In the genomic region with DNA sequence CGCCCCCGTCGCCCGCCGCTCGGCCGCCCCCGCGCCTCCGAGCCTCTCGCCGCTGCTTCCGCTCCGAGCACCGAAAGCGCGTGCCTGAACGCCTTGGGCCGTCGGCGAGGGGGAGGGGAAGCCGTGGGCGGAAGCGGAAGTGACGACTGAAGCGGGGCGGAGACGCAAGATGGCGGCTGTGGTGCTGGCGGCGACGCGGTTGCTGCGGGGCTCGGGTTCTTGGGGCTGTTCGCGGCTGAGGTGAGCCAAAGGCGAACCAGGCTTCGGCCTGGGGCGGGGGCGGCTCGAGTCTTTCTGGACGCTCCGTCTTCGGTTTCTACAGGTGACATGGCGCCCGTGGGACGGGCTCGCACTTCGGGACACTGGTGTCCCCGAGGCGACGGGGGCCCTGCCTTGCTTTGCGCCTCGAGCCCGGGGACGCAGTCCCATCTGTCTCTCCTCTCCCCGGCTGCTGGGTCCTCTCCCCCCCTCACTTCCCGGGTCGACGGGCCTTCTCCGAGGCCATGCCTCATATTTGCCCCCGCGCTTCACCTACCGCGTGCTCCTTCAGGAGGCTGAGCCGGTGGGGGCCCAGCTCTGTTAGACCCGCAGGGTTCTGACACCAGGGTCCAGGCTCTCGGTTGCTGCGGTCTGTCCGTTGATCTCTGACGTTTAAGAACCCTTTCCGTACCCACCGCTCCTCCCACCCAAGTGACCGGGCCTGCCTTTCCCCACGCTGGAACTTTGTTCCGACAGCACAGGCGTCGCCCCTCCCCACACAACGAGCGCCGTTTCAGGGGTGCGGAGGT, we compare ENCODE assay signal across 1 cellular context.
TF ChIP-seq lines count a peak whose summit lies in the region.

A gene with protein sequence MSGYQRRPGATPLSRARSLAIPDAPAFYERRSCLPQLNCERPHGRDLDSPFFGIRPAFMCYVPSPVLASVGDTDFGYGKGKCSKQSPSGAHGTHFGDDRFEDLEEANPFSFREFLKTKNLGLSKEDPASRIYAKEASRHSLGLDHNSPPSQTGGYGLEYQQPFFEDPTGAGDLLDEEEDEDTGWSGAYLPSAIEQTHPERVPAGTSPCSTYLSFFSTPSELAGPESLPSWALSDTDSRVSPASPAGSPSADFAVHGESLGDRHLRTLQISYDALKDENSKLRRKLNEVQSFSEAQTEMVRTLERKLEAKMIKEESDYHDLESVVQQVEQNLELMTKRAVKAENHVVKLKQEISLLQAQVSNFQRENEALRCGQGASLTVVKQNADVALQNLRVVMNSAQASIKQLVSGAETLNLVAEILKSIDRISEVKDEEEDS (minus strand): TSS at position 115 of the 788 bp plus-strand sequence. CDS start 217 bp downstream, outside the sequence.
A gene with protein sequence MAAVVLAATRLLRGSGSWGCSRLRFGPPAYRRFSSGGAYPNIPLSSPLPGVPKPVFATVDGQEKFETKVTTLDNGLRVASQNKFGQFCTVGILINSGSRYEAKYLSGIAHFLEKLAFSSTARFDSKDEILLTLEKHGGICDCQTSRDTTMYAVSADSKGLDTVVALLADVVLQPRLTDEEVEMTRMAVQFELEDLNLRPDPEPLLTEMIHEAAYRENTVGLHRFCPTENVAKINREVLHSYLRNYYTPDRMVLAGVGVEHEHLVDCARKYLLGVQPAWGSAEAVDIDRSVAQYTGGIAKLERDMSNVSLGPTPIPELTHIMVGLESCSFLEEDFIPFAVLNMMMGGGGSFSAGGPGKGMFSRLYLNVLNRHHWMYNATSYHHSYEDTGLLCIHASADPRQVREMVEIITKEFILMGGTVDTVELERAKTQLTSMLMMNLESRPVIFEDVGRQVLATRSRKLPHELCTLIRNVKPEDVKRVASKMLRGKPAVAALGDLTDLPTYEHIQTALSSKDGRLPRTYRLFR (plus strand): TSS at position 159 of the 788 bp plus-strand sequence. CDS start 11 bp downstream, at position 170.

TF ChIP-seq in HepG2, 621 proteins besides CTCF, POLR2A, EP300 and RAD21 (continued from another document and continues in another):
- no peak for TF ChIP-seq HMGA1 (CRISPR knock-in tag; conservative IDR thresholded peaks at IDR 0.05)
- no peak for TF ChIP-seq FOXA1 (IDR thresholded peaks at IDR 0.05)
- no peak for TF ChIP-seq FOXA1 (CRISPR knock-in tag; IDR thresholded peaks at IDR 0.05)
- no peak for TF ChIP-seq RFX1 (IDR thresholded peaks at IDR 0.05)
- TF ChIP-seq, protein P1, sequence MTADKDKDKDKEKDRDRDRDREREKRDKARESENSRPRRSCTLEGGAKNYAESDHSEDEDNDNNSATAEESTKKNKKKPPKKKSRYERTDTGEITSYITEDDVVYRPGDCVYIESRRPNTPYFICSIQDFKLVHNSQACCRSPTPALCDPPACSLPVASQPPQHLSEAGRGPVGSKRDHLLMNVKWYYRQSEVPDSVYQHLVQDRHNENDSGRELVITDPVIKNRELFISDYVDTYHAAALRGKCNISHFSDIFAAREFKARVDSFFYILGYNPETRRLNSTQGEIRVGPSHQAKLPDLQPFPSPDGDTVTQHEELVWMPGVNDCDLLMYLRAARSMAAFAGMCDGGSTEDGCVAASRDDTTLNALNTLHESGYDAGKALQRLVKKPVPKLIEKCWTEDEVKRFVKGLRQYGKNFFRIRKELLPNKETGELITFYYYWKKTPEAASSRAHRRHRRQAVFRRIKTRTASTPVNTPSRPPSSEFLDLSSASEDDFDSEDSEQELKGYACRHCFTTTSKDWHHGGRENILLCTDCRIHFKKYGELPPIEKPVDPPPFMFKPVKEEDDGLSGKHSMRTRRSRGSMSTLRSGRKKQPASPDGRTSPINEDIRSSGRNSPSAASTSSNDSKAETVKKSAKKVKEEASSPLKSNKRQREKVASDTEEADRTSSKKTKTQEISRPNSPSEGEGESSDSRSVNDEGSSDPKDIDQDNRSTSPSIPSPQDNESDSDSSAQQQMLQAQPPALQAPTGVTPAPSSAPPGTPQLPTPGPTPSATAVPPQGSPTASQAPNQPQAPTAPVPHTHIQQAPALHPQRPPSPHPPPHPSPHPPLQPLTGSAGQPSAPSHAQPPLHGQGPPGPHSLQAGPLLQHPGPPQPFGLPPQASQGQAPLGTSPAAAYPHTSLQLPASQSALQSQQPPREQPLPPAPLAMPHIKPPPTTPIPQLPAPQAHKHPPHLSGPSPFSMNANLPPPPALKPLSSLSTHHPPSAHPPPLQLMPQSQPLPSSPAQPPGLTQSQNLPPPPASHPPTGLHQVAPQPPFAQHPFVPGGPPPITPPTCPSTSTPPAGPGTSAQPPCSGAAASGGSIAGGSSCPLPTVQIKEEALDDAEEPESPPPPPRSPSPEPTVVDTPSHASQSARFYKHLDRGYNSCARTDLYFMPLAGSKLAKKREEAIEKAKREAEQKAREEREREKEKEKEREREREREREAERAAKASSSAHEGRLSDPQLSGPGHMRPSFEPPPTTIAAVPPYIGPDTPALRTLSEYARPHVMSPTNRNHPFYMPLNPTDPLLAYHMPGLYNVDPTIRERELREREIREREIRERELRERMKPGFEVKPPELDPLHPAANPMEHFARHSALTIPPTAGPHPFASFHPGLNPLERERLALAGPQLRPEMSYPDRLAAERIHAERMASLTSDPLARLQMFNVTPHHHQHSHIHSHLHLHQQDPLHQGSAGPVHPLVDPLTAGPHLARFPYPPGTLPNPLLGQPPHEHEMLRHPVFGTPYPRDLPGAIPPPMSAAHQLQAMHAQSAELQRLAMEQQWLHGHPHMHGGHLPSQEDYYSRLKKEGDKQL (CRISPR knock-in tag; IDR thresholded peaks at IDR 0.05; ENCODE audit: low read depth), result 0 out of 2 replicates have a peak, but pooled peaks have one; percentile 31
- 0 out of 2 replicates have a peak, but pooled peaks have one; percentile 29 for TF ChIP-seq SIX4 (CRISPR knock-in tag; IDR thresholded peaks at IDR 0.05)
- TF ChIP-seq ZNF282 (IDR thresholded peaks at IDR 0.05; ENCODE audit: partially characterized antibody), result no peak
- TF ChIP-seq PRPF4 (IDR thresholded peaks at IDR 0.05; ENCODE audit: low read depth, low read length, poor library complexity, severe bottlenecking), result no peak
- TF ChIP-seq ZNF180 (CRISPR knock-in tag; IDR thresholded peaks at IDR 0.05; ENCODE audit: borderline replicate concordance, low read depth), result no peak
- no peak for TF ChIP-seq SKI (IDR thresholded peaks at IDR 0.05; ENCODE audit: partially characterized antibody)
- no peak; the same call in 1 of the 2 replicates for TF ChIP-seq REPIN1 (CRISPR knock-in tag; IDR thresholded peaks at IDR 0.05; ENCODE audit: borderline replicate concordance, low read depth)
- no peak; the same call in 1 of the 2 replicates for TF ChIP-seq E2F2 (CRISPR knock-in tag; IDR thresholded peaks at IDR 0.05; ENCODE audit: borderline replicate concordance)
- TF ChIP-seq ZBTB21 (CRISPR knock-in tag; IDR thresholded peaks at IDR 0.05), result peak; percentile 30; the same call in 1 of the 2 replicates
- TF ChIP-seq GPN1 (CRISPR knock-in tag; IDR thresholded peaks at IDR 0.05; ENCODE audit: borderline replicate concordance), result no peak; the same call in 1 of the 2 replicates
- no peak for TF ChIP-seq GPBP1L1 (CRISPR knock-in tag; IDR thresholded peaks at IDR 0.05)
- TF ChIP-seq PHF20 (CRISPR knock-in tag; IDR thresholded peaks at IDR 0.05), result peak; percentile 89
- TF ChIP-seq ZNF83 (CRISPR knock-in tag; IDR thresholded peaks at IDR 0.05; ENCODE audit: borderline replicate concordance), result no peak
- TF ChIP-seq CBX1 (IDR thresholded peaks at IDR 0.05; ENCODE audit: low read depth), result peak; percentile 68
- no peak for TF ChIP-seq ZFAT (CRISPR knock-in tag; conservative IDR thresholded peaks at IDR 0.05)
- no peak for TF ChIP-seq ZNF550 (CRISPR knock-in tag; IDR thresholded peaks at IDR 0.05; ENCODE audit: borderline replicate concordance)
- peak; percentile 71; the same call in 1 of the 2 replicates for TF ChIP-seq ZBTB26 (CRISPR knock-in tag; IDR thresholded peaks at IDR 0.05; ENCODE audit: borderline replicate concordance)
- TF ChIP-seq KDM6A (CRISPR knock-in tag; IDR thresholded peaks at IDR 0.05; ENCODE audit: low read depth), result no peak
- no peak for TF ChIP-seq MBNL3 (CRISPR knock-in tag; conservative IDR thresholded peaks at IDR 0.05)
- 0 out of 2 replicates have a peak, but pooled peaks have one; percentile 24 for TF ChIP-seq FOXO1 (CRISPR knock-in tag; IDR thresholded peaks at IDR 0.05)
- TF ChIP-seq RFX3 (CRISPR knock-in tag; IDR thresholded peaks at IDR 0.05), result no peak
- TF ChIP-seq HCFC1 (IDR thresholded peaks at IDR 0.05; ENCODE audit: low read depth, low read length), result peak; percentile 58; the same call in 1 of the 2 replicates
- TF ChIP-seq ZIK1 (CRISPR knock-in tag; IDR thresholded peaks at IDR 0.05; ENCODE audit: borderline replicate concordance, low read depth), result peak; percentile 90; the same call in 1 of the 2 replicates
- TF ChIP-seq ZNF350 (CRISPR knock-in tag; IDR thresholded peaks at IDR 0.05; ENCODE audit: borderline replicate concordance, low read depth), result no peak
- TF ChIP-seq ZBTB7B (CRISPR knock-in tag; IDR thresholded peaks at IDR 0.05), result peak; percentile 60; the same call in 1 of the 2 replicates
- 0 out of 2 replicates have a peak, but pooled peaks have one; percentile 57 for TF ChIP-seq ZNF556 (CRISPR knock-in tag; IDR thresholded peaks at IDR 0.05; ENCODE audit: borderline replicate concordance)
- TF ChIP-seq, protein P2, sequence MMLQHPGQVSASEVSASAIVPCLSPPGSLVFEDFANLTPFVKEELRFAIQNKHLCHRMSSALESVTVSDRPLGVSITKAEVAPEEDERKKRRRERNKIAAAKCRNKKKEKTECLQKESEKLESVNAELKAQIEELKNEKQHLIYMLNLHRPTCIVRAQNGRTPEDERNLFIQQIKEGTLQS (CRISPR knock-in tag; IDR thresholded peaks at IDR 0.05), result peak; percentile 36; the same call in 1 of the 2 replicates
- no peak for TF ChIP-seq NCOA1 (CRISPR knock-in tag; IDR thresholded peaks at IDR 0.05)
- TF ChIP-seq ZNF337 (CRISPR knock-in tag; IDR thresholded peaks at IDR 0.05; ENCODE audit: borderline replicate concordance, low read depth), result peak; percentile 30; the same call in 1 of the 2 replicates
- peak; percentile 18; the same call in 1 of the 2 replicates for TF ChIP-seq ZNF772 (CRISPR knock-in tag; IDR thresholded peaks at IDR 0.05)
- TF ChIP-seq TBL1XR1 (IDR thresholded peaks at IDR 0.05; ENCODE audit: borderline replicate concordance, low read length, partially characterized antibody), result no peak
- TF ChIP-seq MEIS2 (CRISPR knock-in tag; IDR thresholded peaks at IDR 0.05), result no peak
- TF ChIP-seq ZNF543 (CRISPR knock-in tag; IDR thresholded peaks at IDR 0.05), result no peak
- TF ChIP-seq ZBTB37 (CRISPR knock-in tag; IDR thresholded peaks at IDR 0.05), result no peak
- no peak for TF ChIP-seq JUNB (CRISPR knock-in tag; IDR thresholded peaks at IDR 0.05; ENCODE audit: borderline replicate concordance)
- no peak for TF ChIP-seq FOXP1 (IDR thresholded peaks at IDR 0.05)
- no peak for TF ChIP-seq FOXP1 (CRISPR knock-in tag; IDR thresholded peaks at IDR 0.05)
- no peak for TF ChIP-seq NFE2L2 (IDR thresholded peaks at IDR 0.05; ENCODE audit: low read length)
- TF ChIP-seq CREB1 (IDR thresholded peaks at IDR 0.05), result peak; percentile 88
- TF ChIP-seq CREB1 (CRISPR knock-in tag; IDR thresholded peaks at IDR 0.05), result peak; percentile 94
- peak; percentile 53; the same call in 1 of the 2 replicates for TF ChIP-seq ATF2 (CRISPR knock-in tag; IDR thresholded peaks at IDR 0.05)
- 0 out of 2 replicates have a peak, but pooled peaks have one; percentile 44 for TF ChIP-seq CREBL2 (CRISPR knock-in tag; IDR thresholded peaks at IDR 0.05; ENCODE audit: borderline replicate concordance)
